ENCODE assay signal across 15 cellular contexts in genomic region chr9:92154016-92154415, GRCh38. TPM values are rescaled to one million over a fixed set of nuclear protein-coding genes. Genes with fewer than 3 reads are reported as not detected.
DNase-seq lines count a peak whose midpoint lies in the region; ATAC-seq and TF ChIP-seq lines count a peak whose summit lies in the region.
"Had no signal": no experiment of that assay in that cellular context is flagged by ENCODE, and none has a peak within 500 bp of the region (broad histone marks: within the 10 kb centered on the region; RNA-seq: fewer than 3 reads in every experiment).

No MANE protein-coding gene starts in this region.

- H4K5ac ChIP-seq in IMR-90 (ENCODE audit: low read depth, low read length) (peak overlapping the region; percentile 77), mesendoderm (ENCODE audit: low read length) (no peak overlapping the region)

- peaks cover under 1% of the 10 kb centered on the region for H3K36me3 Mint-ChIP-seq in endothelial cell (ENCODE audit: low read depth, unreplicated experiment)
- H3K36me3 Mint-ChIP-seq: CD4-positive, CD25-positive, alpha-beta regulatory T cell had no signal

- no peaks in the 10 kb centered on the region for H3K9me3 ChIP-seq in IMR-90 (ENCODE audit: control insufficient read depth, insufficient read depth, low read length)
- H3K9me3 ChIP-seq in fibroblast of lung (ENCODE audit: control insufficient read depth, insufficient read depth, low read depth, low read length), result no peaks in the 10 kb centered on the region
- no peaks in the 10 kb centered on the region for H3K9me3 ChIP-seq in osteoblast (ENCODE audit: low read depth, low read length)
- H3K9me3 ChIP-seq in stomach smooth muscle (ENCODE audit: control insufficient read depth in 2 of 2, low read length in 2 of 2), result no peaks in the 10 kb centered on the region
- H3K9me3 ChIP-seq: A549 had no signal

- no peak overlapping the region for H2AK9ac ChIP-seq in IMR-90 (replicated peaks; ENCODE audit: low read depth, low read length, poor library complexity)

- no peaks in the 10 kb centered on the region for H3K9me3 Mint-ChIP-seq in endothelial cell (ENCODE audit: unreplicated experiment)
- H3K9me3 Mint-ChIP-seq: CD4-positive, CD25-positive, alpha-beta regulatory T cell had no signal

- DNase-seq in IMR-90, result no peak
- DNase-seq in fibroblast of lung (ENCODE audit: low read depth in 2 of 2), result no peak
- no peak for DNase-seq in osteoblast (ENCODE audit: insufficient read length, low spot score, missing footprints)
- no peak for DNase-seq in T1000 (lab: John Stamatoyannopoulos, UW)
- DNase-seq in endothelial cell (ENCODE audit: low spot score), result no peak
- DNase-seq in NCI-H1105 treated with DMSO at 0.1 percent for 48 hours (lab: John Stamatoyannopoulos, UW), result no peak
- DNase-seq in mesendoderm, result no peak
- DNase-seq: CD4-positive, CD25-positive, alpha-beta regulatory T cell; MV-4-11; NCI-H1436 treated with DMSO at 0.1 percent for 48 hours; NCI-H2081 treated with DMSO at 0.1 percent for 48 hours; NCI-H526 treated with DMSO at 0.1 percent for 48 hours; PC-9 had no signal

- peaks cover 5% of the 10 kb centered on the region for H3K4me1 Mint-ChIP-seq in endothelial cell (ENCODE audit: unreplicated experiment)
- H3K4me1 Mint-ChIP-seq: CD4-positive, CD25-positive, alpha-beta regulatory T cell had no signal

- H3K79me2 ChIP-seq in fibroblast of lung (ENCODE audit: control insufficient read depth, insufficient read depth, low read length), result no peaks in the 10 kb centered on the region
- H3K79me2 ChIP-seq in osteoblast (ENCODE audit: insufficient read depth, low read length), result no peaks in the 10 kb centered on the region
- H3K79me2 ChIP-seq in mesendoderm (ENCODE audit: control insufficient read depth, insufficient read depth, low read length), result no peaks in the 10 kb centered on the region

- H3K4me3 Mint-ChIP-seq in endothelial cell (ENCODE audit: unreplicated experiment), result no peak overlapping the region
- H3K4me3 Mint-ChIP-seq: CD4-positive, CD25-positive, alpha-beta regulatory T cell had no signal

- POLR2A ChIA-PET in IMR-90 (lab: Charles Lee; ENCODE audit: unreplicated experiment), result no interaction called here

- H4K8ac ChIP-seq in IMR-90 (ENCODE audit: low read depth in 2 of 2, low read length in 2 of 2) (peak overlapping the region in 1 of 2 experiments; percentile 61; a peak in 3 of 4 replicates), mesendoderm (ENCODE audit: low read depth, low read length) (no peak overlapping the region)

- H3K14ac ChIP-seq in IMR-90 (replicated peaks; ENCODE audit: low read depth, low read length), result peak overlapping the region; percentile 74

- H3K4me3 ChIP-seq in IMR-90 (ENCODE audit: insufficient read depth, low read depth, low read length) (no peak overlapping the region), fibroblast of lung (replicated peaks in 1 of 4; ENCODE audit: control extremely low read depth in 1 of 4, insufficient read depth in 1 of 4, low read depth in 3 of 4, low read length in 4 of 4) (no peak overlapping the region), osteoblast (ENCODE audit: insufficient read depth, low read length) (no peak overlapping the region), stomach smooth muscle (ENCODE audit: low read length in 2 of 2) (no peak overlapping the region), mesendoderm (ENCODE audit: low read length) (no peak overlapping the region)
- H3K4me3 ChIP-seq: A549, PC-9 had no signal

- H4K91ac ChIP-seq in IMR-90 (ENCODE audit: insufficient read depth, low read depth, low read length), result peak overlapping the region; percentile 52; the same call in 1 of the 2 replicates

- H3K27ac ChIP-seq in IMR-90 (ENCODE audit: insufficient read depth, low read length) (peak overlapping the region; percentile 45; the same call in 1 of the 2 replicates), fibroblast of lung (ENCODE audit: insufficient read depth, low read length) (peak overlapping the region; percentile 67), osteoblast (ENCODE audit: low read depth, low read length) (peak overlapping the region; percentile 98), stomach smooth muscle (ENCODE audit: low read length) (peak overlapping the region; percentile 49), mesendoderm (ENCODE audit: low read depth, low read length) (no peak overlapping the region)
- H3K27ac ChIP-seq: PC-9 had no signal

- peak overlapping the region; percentile 2 for H2BK5ac ChIP-seq in IMR-90 (ENCODE audit: low read depth, low read length, poor library complexity, severe bottlenecking)
- no peak overlapping the region for H2BK5ac ChIP-seq in mesendoderm (ENCODE audit: low read length)

- H3K79me1 ChIP-seq in IMR-90 (ENCODE audit: low read depth in 1 of 2, low read length in 2 of 2) (peaks cover 3 to 22% of the 10 kb centered on the region in 2 experiments; a peak in 2 of 4 replicates), mesendoderm (ENCODE audit: low read length) (no peaks in the 10 kb centered on the region)

- no peak for TF ChIP-seq RAD21 in IMR-90 (IDR thresholded peaks at IDR 0.05; ENCODE audit: low read length)

- 100% methylated on average over 1 of the region's 4 CpGs; no CpG with 5 or more reads in 1 of the 2 experiments for WGBS in IMR-90 (ENCODE audit: extremely low coverage in 2 of 2, insufficient read length in 1 of 2), 2 experiments
- WGBS in mesendoderm (ENCODE audit: extremely low coverage, insufficient coverage, low lambda C conversion rate), result no CpG with 5 or more reads among the region's 4 CpGs

- no peak overlapping the region for H2AFZ ChIP-seq in IMR-90 (replicated peaks; ENCODE audit: low read length, poor library complexity)
- no peak overlapping the region for H2AFZ ChIP-seq in fibroblast of lung (ENCODE audit: low read length)
- H2AFZ ChIP-seq in osteoblast (ENCODE audit: low read length), result peak overlapping the region; percentile 56
- H2AFZ ChIP-seq: PC-9 had no signal

- no peak for TF ChIP-seq POLR2A in IMR-90 (IDR thresholded peaks at IDR 0.05; ENCODE audit: low read depth, low read length)

- intact Hi-C loops in IMR-90 (cut with micrococcal nuclease), result no loop called here

- H3K23ac ChIP-seq in IMR-90 (ENCODE audit: low read depth, low read length), result 0 out of 2 replicates have a peak overlapping the region, but pooled peaks have one; percentile 56
- no peak overlapping the region for H3K23ac ChIP-seq in mesendoderm (ENCODE audit: low read length)

- H3K9ac ChIP-seq in IMR-90 (ENCODE audit: low read depth, low read length) (peak overlapping the region; percentile 28; the same call in 1 of the 2 replicates), fibroblast of lung (ENCODE audit: insufficient read depth, low read length) (no peak overlapping the region), stomach smooth muscle (ENCODE audit: low read length in 2 of 2) (no peak overlapping the region), mesendoderm (ENCODE audit: low read length) (no peak overlapping the region)

- H3K36me3 ChIP-seq in IMR-90 (ENCODE audit: control insufficient read depth, insufficient read depth, low read length), result peaks cover 16% of the 10 kb centered on the region
- H3K36me3 ChIP-seq in fibroblast of lung (ENCODE audit: control insufficient read depth, insufficient read depth, low read length), result no peaks in the 10 kb centered on the region
- H3K36me3 ChIP-seq in osteoblast (ENCODE audit: insufficient read depth, low read length), result no peaks in the 10 kb centered on the region
- no peaks in the 10 kb centered on the region for H3K36me3 ChIP-seq in stomach smooth muscle (ENCODE audit: control insufficient read depth in 2 of 2, insufficient read depth in 2 of 2, low read length in 2 of 2)
- H3K36me3 ChIP-seq in mesendoderm (ENCODE audit: control insufficient read depth, insufficient read depth, low read length), result no peaks in the 10 kb centered on the region

- H2BK15ac ChIP-seq in IMR-90 (ENCODE audit: low read depth, low read length) (peak overlapping the region; percentile 81; the same call in 2 of the 3 replicates), mesendoderm (replicated peaks; ENCODE audit: low read depth) (no peak overlapping the region)

- H3K27ac Mint-ChIP-seq in endothelial cell (ENCODE audit: unreplicated experiment), result no peak overlapping the region
- H3K27ac Mint-ChIP-seq: CD4-positive, CD25-positive, alpha-beta regulatory T cell had no signal

- BruUV-seq in IMR-90 (replicated peaks; lab: Mats Ljungman, UMichigan), result no TSS peak

- no peak overlapping the region for H2BK20ac ChIP-seq in IMR-90 (ENCODE audit: low read depth, low read length)

- H3K4me1 ChIP-seq in IMR-90 (ENCODE audit: control insufficient read depth, insufficient read depth, low read length) (peaks cover 20% of the 10 kb centered on the region), fibroblast of lung (ENCODE audit: control insufficient read depth, extremely low read depth, insufficient read depth, low read length) (peaks cover 15% of the 10 kb centered on the region), osteoblast (ENCODE audit: insufficient read depth, low read length) (peaks cover 30% of the 10 kb centered on the region), stomach smooth muscle (ENCODE audit: control insufficient read depth, insufficient read depth, low read length) (peaks cover 20% of the 10 kb centered on the region), mesendoderm (ENCODE audit: control insufficient read depth, low read depth, low read length) (no peaks in the 10 kb centered on the region)

- no peaks in the 10 kb centered on the region for H3K27me3 Mint-ChIP-seq in endothelial cell (ENCODE audit: unreplicated experiment)

- H2BK120ac ChIP-seq in IMR-90 (ENCODE audit: low read depth, low read length) (no peak overlapping the region), mesendoderm (ENCODE audit: low read depth, low read length) (no peak overlapping the region)

- ATAC-seq in IMR-90 (ENCODE audit: low read depth), result no peak

- CTCF ChIA-PET in IMR-90 (lab: Yijun Ruan, JAX), result no interaction called here

- H3K4ac ChIP-seq in IMR-90 (ENCODE audit: low read depth, low read length) (peak overlapping the region; percentile 54; the same call in 1 of the 2 replicates), mesendoderm (ENCODE audit: low read depth, low read length) (no peak overlapping the region)

- H3K56ac ChIP-seq in IMR-90 (ENCODE audit: extremely low read depth, insufficient read depth, low read length) (no peak overlapping the region), mesendoderm (ENCODE audit: low read length) (no peak overlapping the region)

- dilution Hi-C loops in IMR-90 (cut with HindIII; ENCODE audit: low sequenced_read_pairs, unreplicated experiment), result no loop called here

- H3K18ac ChIP-seq in IMR-90 (ENCODE audit: low read depth, low read length) (peak overlapping the region; percentile 24; the same call in 1 of the 2 replicates), mesendoderm (ENCODE audit: low read length) (no peak overlapping the region)

- H3K9me1 ChIP-seq in IMR-90 (ENCODE audit: insufficient read depth, low read length), result peaks cover 17% of the 10 kb centered on the region

- in situ Hi-C loops in IMR-90 (cut with MboI; ENCODE audit: low sequenced_read_pairs), result no loop called here

- no peaks in the 10 kb centered on the region for H3K27me3 ChIP-seq in IMR-90 (ENCODE audit: control insufficient read depth, insufficient read depth, low read length)
- H3K27me3 ChIP-seq in fibroblast of lung (ENCODE audit: control insufficient read depth, insufficient read depth, low read length), result no peaks in the 10 kb centered on the region
- no peaks in the 10 kb centered on the region for H3K27me3 ChIP-seq in osteoblast (ENCODE audit: insufficient read depth, low read length)
- no peaks in the 10 kb centered on the region for H3K27me3 ChIP-seq in stomach smooth muscle (ENCODE audit: control insufficient read depth in 1 of 2, insufficient read depth in 2 of 2, low read length in 2 of 2)
- H3K27me3 ChIP-seq in mesendoderm (ENCODE audit: insufficient read depth, low read length, poor library complexity), result no peaks in the 10 kb centered on the region

- H2AK5ac ChIP-seq in IMR-90 (ENCODE audit: low read depth, low read length) (peak overlapping the region; percentile 88), mesendoderm (ENCODE audit: low read length) (no peak overlapping the region)

- no peak overlapping the region for H3K4me2 ChIP-seq in IMR-90 (ENCODE audit: low read depth, low read length)
- H3K4me2 ChIP-seq in fibroblast of lung (ENCODE audit: extremely low read depth, insufficient read depth, low read length), result no peak overlapping the region
- H3K4me2 ChIP-seq in osteoblast (ENCODE audit: insufficient read depth, low read length), result peak overlapping the region; percentile 30
- H3K4me2 ChIP-seq in mesendoderm (ENCODE audit: low read length), result no peak overlapping the region

- TF ChIP-seq CTCF in IMR-90 (conservative IDR thresholded peaks at IDR 0.05; ENCODE audit: low read depth, low read length), result no peak
- no peak for TF ChIP-seq CTCF in fibroblast of lung (conservative IDR thresholded peaks at IDR 0.05 in 1 of 2, IDR thresholded peaks at IDR 0.05 in 1 of 2; ENCODE audit: low read depth in 1 of 2, low read length in 2 of 2)
- TF ChIP-seq CTCF in osteoblast (IDR thresholded peaks at IDR 0.05; ENCODE audit: extremely low read depth, low read depth, low read length), result no peak
- TF ChIP-seq CTCF in endothelial cell (IDR thresholded peaks at IDR 0.05; ENCODE audit: unreplicated experiment), result no peak

- no peaks in the 10 kb centered on the region for H4K20me1 ChIP-seq in IMR-90 (ENCODE audit: insufficient read depth, low read length)
- H4K20me1 ChIP-seq in fibroblast of lung (ENCODE audit: control insufficient read depth, extremely low read depth, insufficient read depth, low read length), result no peaks in the 10 kb centered on the region
- no peaks in the 10 kb centered on the region for H4K20me1 ChIP-seq in osteoblast (ENCODE audit: insufficient read depth, low read length)

RNA-seq across cellular contexts. Expression of gene SPTLC1, which starts 38.8 kb away (rescaled TPM):
- 92.7 and 95.8 TPM in 2 replicates for total RNA-seq in IMR-90 (2012; rRNA removed)
- polyA plus RNA-seq in IMR-90 (2012; rRNA removed), result 59.9 and 65.7 TPM in 2 replicates
- 16.7 and 23.9 TPM in 2 replicates for polyA plus RNA-seq in IMR-90 (2012; cell fraction: cytosol; rRNA removed)
- polyA plus RNA-seq in IMR-90 (2012; cell fraction: nucleus; rRNA removed; ENCODE audit: low replicate concordance), result 32.2 and 53.4 TPM in 2 replicates
- total RNA-seq in fibroblast of lung, result 122 and 138 TPM in 2 replicates
- polyA plus RNA-seq in fibroblast of lung, result 86.2 and 97.8 TPM in 2 replicates
- 53.2 and 57.1 TPM in 2 replicates for polyA plus RNA-seq in fibroblast of lung (2012)
- polyA minus RNA-seq in fibroblast of lung (ENCODE audit: low replicate concordance), result 33.6 and 39.7 TPM in 2 replicates
- 124 and 129 TPM in 2 replicates for total RNA-seq in osteoblast
- 69.2 TPM for total RNA-seq in endothelial cell (ENCODE audit: unreplicated experiment)
- polyA plus RNA-seq in mesendoderm (2013, experiment 1 of 2), result 64.5 TPM
- polyA plus RNA-seq in mesendoderm (2013, experiment 2 of 2), result 61.3 TPM
